10 cellular contexts compared by ENCODE assay signal in genomic region chr6:52157301-52157930, GRCh38. TPM values are rescaled to one million over a fixed set of nuclear protein-coding genes. Genes with fewer than 3 reads are reported as not detected.
DNase-seq lines count a peak whose midpoint lies in the region; ATAC-seq and TF ChIP-seq lines count a peak whose summit lies in the region.
"Had no signal": no experiment of that assay in that cellular context is flagged by ENCODE, and none has a peak within 500 bp of the region (broad histone marks: within the 10 kb centered on the region; RNA-seq: fewer than 3 reads in every experiment).

No MANE protein-coding gene starts in this region.

- H3K27me3 Mint-ChIP-seq in CD14-positive monocyte (ENCODE audit: low read depth in 3 of 3): peaks cover 3 to 8% (median 7%) of the 10 kb centered on the region in 3 donors

- no peaks in the 10 kb centered on the region for H3K9me3 ChIP-seq in aorta (ENCODE audit: control insufficient read depth, low read length)

- no peaks in the 10 kb centered on the region for H3K4me1 ChIP-seq in aorta (ENCODE audit: control insufficient read depth in 1 of 2, insufficient read depth in 2 of 2, low read length in 2 of 2)

- intact Hi-C loops in CD14-positive monocyte (cut with micrococcal nuclease): no loop called here
- intact Hi-C loops in aorta (cut with DNase I): no loop called here

- no peaks in the 10 kb centered on the region for H3K36me3 ChIP-seq in aorta (ENCODE audit: control insufficient read depth in 1 of 2, insufficient read depth in 2 of 2, low read length in 1 of 2)

- H3K27ac ChIP-seq in aorta (ENCODE audit: low read depth in 1 of 2, low read length in 2 of 2): no peak overlapping the region

- WGBS in aorta, 2 donors: 12 to 44% methylated on average over 7 of the region's 7 CpGs

- H3K9me3 Mint-ChIP-seq in CD14-positive monocyte: peaks cover 1 to 12% (median 4%) of the 10 kb centered on the region in 7 donors

- H3K4me3 ChIP-seq in aorta (ENCODE audit: low read length in 2 of 2): no peak overlapping the region

- no peak overlapping the region for H3K27ac Mint-ChIP-seq in CD14-positive monocyte

- no peak for TF ChIP-seq CTCF in CD14-positive monocyte (IDR thresholded peaks at IDR 0.05)

- no peaks in the 10 kb centered on the region for H3K27me3 ChIP-seq in aorta (ENCODE audit: control insufficient read depth in 1 of 2, insufficient read depth in 2 of 2, low read length in 1 of 2)

- no peak for TF ChIP-seq POLR2A in GM18505 (IDR thresholded peaks at IDR 0.05; ENCODE audit: borderline replicate concordance, extremely low read depth, insufficient read depth, insufficient read length)

- DNase-seq in HS-5 (ENCODE audit: low read depth) (peak; percentile 74), glomerular visceral epithelial cell (ENCODE audit: extremely low spot score) (peak; percentile 72), CD14-positive monocyte (ENCODE audit: low spot score) (no peak), aorta (no peak), foreskin melanocyte (no peak), NCI-H2081 (lab: John Stamatoyannopoulos, UW) (no peak)
- DNase-seq: islet precursor cell had no signal

- H3K4me3 Mint-ChIP-seq in CD14-positive monocyte: no peak overlapping the region

- H3K36me3 Mint-ChIP-seq in CD14-positive monocyte: no peaks in the 10 kb centered on the region

- H3K4me1 Mint-ChIP-seq in CD14-positive monocyte: peaks cover 3% of the 10 kb centered on the region

- ATAC-seq in GM18505 (IDR thresholded peaks at IDR 0.05; ENCODE audit: unreplicated experiment) (peak; percentile 70), GM21717 (IDR thresholded peaks at IDR 0.05; ENCODE audit: unreplicated experiment) (peak; percentile 65), aorta (ENCODE audit: low FRiP score) (no peak)

RNA-seq across cellular contexts. Expression of gene IL17A, which starts 28.8 kb away (rescaled TPM):
- polyA plus RNA-seq in CD14-positive monocyte (not detected), aorta (not detected)
- total RNA-seq in aorta: not detected
- total RNA-seq: temporal lobe had no signal

Comparison
In these comparisons a context has a peak if more than half of its experiments do, and no peak if none do; other contexts are left out.
1. DNase-seq: peak in HS-5 (single experiment) and glomerular visceral epithelial cell (single experiment); none in CD14-positive monocyte (single experiment), aorta (0 of 2), foreskin melanocyte (single experiment) and NCI-H2081 (0 of 2).